In the genomic region with DNA sequence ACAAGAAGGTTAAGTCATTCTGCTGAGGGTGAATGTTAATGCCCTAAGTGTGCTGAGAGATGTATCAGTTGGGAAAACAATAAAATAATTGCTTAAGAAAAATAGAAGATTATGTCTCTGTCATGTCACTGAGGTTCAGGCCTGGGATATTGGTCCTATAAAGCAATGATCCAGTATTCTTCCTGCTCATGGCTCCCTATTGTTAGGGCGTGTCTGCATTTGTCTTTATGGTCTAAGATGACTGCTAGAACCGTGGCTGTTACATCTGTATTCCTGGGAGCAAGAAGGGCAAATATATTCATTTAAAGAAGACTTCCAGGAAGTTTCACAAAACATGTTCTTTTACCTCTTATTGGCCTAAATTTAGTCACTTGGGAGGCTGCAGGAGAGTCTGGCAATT, we compare ENCODE assay signal across 30 cellular contexts.
A peak's percentile ranks its signal among the peaks of the same experiment; 100 is the strongest.
DNase-seq lines count a peak whose midpoint lies in the region; ATAC-seq and TF ChIP-seq lines count a peak whose summit lies in the region.
"Had no signal": no experiment of that assay in that cellular context is flagged by ENCODE, and none has a peak within 500 bp of the region (broad histone marks: within the 10 kb centered on the region; RNA-seq: fewer than 3 reads in every experiment).

No MANE protein-coding gene starts in this region.

- no peaks in the 10 kb centered on the region for H3K4me1 Mint-ChIP-seq in WTC11
- H3K4me1 Mint-ChIP-seq: B cell; CD14-positive monocyte; CD4-positive, alpha-beta memory T cell; CD4-positive, CD25-positive, alpha-beta regulatory T cell; CD8-positive, alpha-beta memory T cell had no signal

- CTCF ChIA-PET in WTC11 (lab: Charles Lee), result no interaction called here

- no peak overlapping the region for H3K4me3 Mint-ChIP-seq in WTC11
- H3K4me3 Mint-ChIP-seq: B cell; CD14-positive monocyte; CD4-positive, alpha-beta memory T cell; CD4-positive, alpha-beta T cell; CD4-positive, CD25-positive, alpha-beta regulatory T cell; CD8-positive, alpha-beta memory T cell; CD8-positive, alpha-beta T cell had no signal

- no peaks in the 10 kb centered on the region for H3K9me3 ChIP-seq in mucosa of descending colon
- H3K9me3 ChIP-seq: A549; BE2C; BLaER1; BLaER1 treated with 17β-estradiol and CSF1 and Interleukin-3, amounts not matched to agents 10 nM and 100 nM; Caco-2 had no signal

- H3K27me3 Mint-ChIP-seq in WTC11 (ENCODE audit: low read depth), result no peaks in the 10 kb centered on the region
- H3K27me3 Mint-ChIP-seq: B cell; CD4-positive, alpha-beta memory T cell; CD4-positive, alpha-beta T cell; CD4-positive, CD25-positive, alpha-beta regulatory T cell had no signal

- POLR2A ChIA-PET in WTC11 (lab: Charles Lee), result no interaction called here

- peaks cover 5% of the 10 kb centered on the region; the same call in 1 of the 2 replicates for H3K36me3 Mint-ChIP-seq in WTC11
- H3K36me3 Mint-ChIP-seq: CD14-positive monocyte; CD4-positive, alpha-beta memory T cell; CD4-positive, CD25-positive, alpha-beta regulatory T cell; CD8-positive, alpha-beta memory T cell; CD8-positive, alpha-beta T cell had no signal

- TF ChIP-seq CTCF in mucosa of descending colon (IDR thresholded peaks at IDR 0.05) (no peak), WTC11 (IDR thresholded peaks at IDR 0.05) (no peak)

- intact Hi-C loops in left colon (cut with DNase I, micrococcal nuclease) (no loop called here), mucosa of descending colon (cut with DNase I, micrococcal nuclease) (no loop called here), sciatic nerve (cut with DNase I) (no loop called here), cardiac septum (cut with DNase I) (no loop called here)

- no peaks in the 10 kb centered on the region for H3K4me1 ChIP-seq in mucosa of descending colon (ENCODE audit: low read depth)
- H3K4me1 ChIP-seq: A549; BE2C; BLaER1; BLaER1 treated with 17β-estradiol and CSF1 and Interleukin-3, amounts not matched to agents 10 nM and 100 nM; Caco-2 had no signal

- DNase-seq in left colon (no peak), mucosa of descending colon (peak in 1 of 3 donors; percentile 11), sciatic nerve (ENCODE audit: low spot score) (no peak), cardiac septum (ENCODE audit: low spot score) (no peak), WTC11 (ENCODE audit: low spot score) (no peak)
- DNase-seq: 8988T; ACHN; AML-193; BE2C; C1 segment of cervical spinal cord; Caco-2; Calu3; CD4-positive, alpha-beta memory T cell; CD4-positive, alpha-beta T cell; CD4-positive, CD25-positive, alpha-beta regulatory T cell; CD8-positive, alpha-beta memory T cell; CD8-positive, alpha-beta T cell; COR-L47; DMS 273 treated with DMSO at 0.1 percent for 48 hours; DMS53; DMS79; DMS79 treated with DMSO at 0.1 percent for 48 hours; DND-41; EL had no signal

- no peaks in the 10 kb centered on the region for H3K36me3 ChIP-seq in mucosa of descending colon (ENCODE audit: low read depth)
- H3K36me3 ChIP-seq: BE2C; BLaER1; BLaER1 treated with 17β-estradiol and CSF1 and Interleukin-3, amounts not matched to agents 10 nM and 100 nM had no signal

- ATAC-seq in left colon (peak; percentile 98), mucosa of descending colon (peak; percentile 36), sciatic nerve (peak; percentile 16), HG03159 (IDR thresholded peaks at IDR 0.05; ENCODE audit: unreplicated experiment) (no peak), WTC11 (no peak)
- ATAC-seq: A549; CD8-positive, alpha-beta T cell had no signal

- H3K27ac Mint-ChIP-seq in WTC11, result no peak overlapping the region
- H3K27ac Mint-ChIP-seq: B cell; CD14-positive monocyte; CD4-positive, alpha-beta memory T cell; CD4-positive, alpha-beta T cell; CD4-positive, CD25-positive, alpha-beta regulatory T cell; CD8-positive, alpha-beta memory T cell; CD8-positive, alpha-beta T cell had no signal

- peaks cover 5% of the 10 kb centered on the region for H3K9me3 Mint-ChIP-seq in WTC11
- H3K9me3 Mint-ChIP-seq: CD4-positive, alpha-beta memory T cell; CD4-positive, alpha-beta T cell; CD4-positive, CD25-positive, alpha-beta regulatory T cell; CD8-positive, alpha-beta memory T cell; CD8-positive, alpha-beta T cell had no signal

- no peak overlapping the region for H3K4me3 ChIP-seq in mucosa of descending colon
- H3K4me3 ChIP-seq: A549; BLaER1; BLaER1 treated with 17β-estradiol and CSF1 and Interleukin-3, amounts not matched to agents 10 nM and 100 nM had no signal

TF ChIP-seq in WTC11, 78 proteins besides CTCF, POLR2A, EP300 and RAD21:
- TF ChIP-seq OVOL2 (CRISPR knock-in tag; IDR thresholded peaks at IDR 0.05; ENCODE audit: borderline replicate concordance), result no peak
- no peak for TF ChIP-seq TCF7 (CRISPR knock-in tag; IDR thresholded peaks at IDR 0.05; ENCODE audit: low read depth)
- no peak for TF ChIP-seq FOXJ3 (CRISPR knock-in tag; IDR thresholded peaks at IDR 0.05; ENCODE audit: borderline replicate concordance)
- no peak for TF ChIP-seq FOXK1 (CRISPR knock-in tag; IDR thresholded peaks at IDR 0.05)
- TF ChIP-seq, protein P1, sequence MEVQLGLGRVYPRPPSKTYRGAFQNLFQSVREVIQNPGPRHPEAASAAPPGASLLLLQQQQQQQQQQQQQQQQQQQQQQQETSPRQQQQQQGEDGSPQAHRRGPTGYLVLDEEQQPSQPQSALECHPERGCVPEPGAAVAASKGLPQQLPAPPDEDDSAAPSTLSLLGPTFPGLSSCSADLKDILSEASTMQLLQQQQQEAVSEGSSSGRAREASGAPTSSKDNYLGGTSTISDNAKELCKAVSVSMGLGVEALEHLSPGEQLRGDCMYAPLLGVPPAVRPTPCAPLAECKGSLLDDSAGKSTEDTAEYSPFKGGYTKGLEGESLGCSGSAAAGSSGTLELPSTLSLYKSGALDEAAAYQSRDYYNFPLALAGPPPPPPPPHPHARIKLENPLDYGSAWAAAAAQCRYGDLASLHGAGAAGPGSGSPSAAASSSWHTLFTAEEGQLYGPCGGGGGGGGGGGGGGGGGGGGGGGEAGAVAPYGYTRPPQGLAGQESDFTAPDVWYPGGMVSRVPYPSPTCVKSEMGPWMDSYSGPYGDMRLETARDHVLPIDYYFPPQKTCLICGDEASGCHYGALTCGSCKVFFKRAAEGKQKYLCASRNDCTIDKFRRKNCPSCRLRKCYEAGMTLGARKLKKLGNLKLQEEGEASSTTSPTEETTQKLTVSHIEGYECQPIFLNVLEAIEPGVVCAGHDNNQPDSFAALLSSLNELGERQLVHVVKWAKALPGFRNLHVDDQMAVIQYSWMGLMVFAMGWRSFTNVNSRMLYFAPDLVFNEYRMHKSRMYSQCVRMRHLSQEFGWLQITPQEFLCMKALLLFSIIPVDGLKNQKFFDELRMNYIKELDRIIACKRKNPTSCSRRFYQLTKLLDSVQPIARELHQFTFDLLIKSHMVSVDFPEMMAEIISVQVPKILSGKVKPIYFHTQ (CRISPR knock-in tag; IDR thresholded peaks at IDR 0.05), result no peak
- TF ChIP-seq, protein P2, sequence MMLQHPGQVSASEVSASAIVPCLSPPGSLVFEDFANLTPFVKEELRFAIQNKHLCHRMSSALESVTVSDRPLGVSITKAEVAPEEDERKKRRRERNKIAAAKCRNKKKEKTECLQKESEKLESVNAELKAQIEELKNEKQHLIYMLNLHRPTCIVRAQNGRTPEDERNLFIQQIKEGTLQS (CRISPR knock-in tag; conservative IDR thresholded peaks at IDR 0.05), result no peak
- TF ChIP-seq, protein P3, sequence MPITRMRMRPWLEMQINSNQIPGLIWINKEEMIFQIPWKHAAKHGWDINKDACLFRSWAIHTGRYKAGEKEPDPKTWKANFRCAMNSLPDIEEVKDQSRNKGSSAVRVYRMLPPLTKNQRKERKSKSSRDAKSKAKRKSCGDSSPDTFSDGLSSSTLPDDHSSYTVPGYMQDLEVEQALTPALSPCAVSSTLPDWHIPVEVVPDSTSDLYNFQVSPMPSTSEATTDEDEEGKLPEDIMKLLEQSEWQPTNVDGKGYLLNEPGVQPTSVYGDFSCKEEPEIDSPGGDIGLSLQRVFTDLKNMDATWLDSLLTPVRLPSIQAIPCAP (CRISPR knock-in tag; IDR thresholded peaks at IDR 0.05), result no peak

Comparison
In these comparisons a context has a peak if more than half of its experiments do, and no peak if none do; other contexts are left out.
1. ATAC-seq: peak in left colon (single experiment), mucosa of descending colon (single experiment) and sciatic nerve (single experiment); none in HG03159 (single experiment) and WTC11 (single experiment).